ENCODE assay signal across 1 cellular context in genomic region chr20:62368303-62368628, GRCh38.
A peak's percentile ranks its signal among the peaks of the same experiment; 100 is the strongest.
TF ChIP-seq lines count a peak whose summit lies in the region.

No MANE protein-coding gene starts in this region.

TF ChIP-seq in HepG2, 621 proteins besides CTCF, POLR2A, EP300 and RAD21 (continued from another document and continues in another):
- TF ChIP-seq SRY (CRISPR knock-in tag; IDR thresholded peaks at IDR 0.05) (no peak), MTA3 (CRISPR knock-in tag; IDR thresholded peaks at IDR 0.05) (no peak), HMGXB4 (CRISPR knock-in tag; IDR thresholded peaks at IDR 0.05; ENCODE audit: borderline replicate concordance in 1 of 2, low read depth in 1 of 2) (no peak; a peak in 1 of 4 replicates), ZFP62 (CRISPR knock-in tag; IDR thresholded peaks at IDR 0.05) (no peak), ZNF720 (CRISPR knock-in tag; IDR thresholded peaks at IDR 0.05) (no peak), PAWR (CRISPR knock-in tag; IDR thresholded peaks at IDR 0.05; ENCODE audit: borderline replicate concordance) (no peak), FOSL2 (CRISPR knock-in tag; IDR thresholded peaks at IDR 0.05) (no peak; the same call in 1 of the 2 replicates), NKX3-1 (CRISPR knock-in tag; IDR thresholded peaks at IDR 0.05) (no peak), ZFP91 (CRISPR knock-in tag; IDR thresholded peaks at IDR 0.05; ENCODE audit: borderline replicate concordance) (peak; percentile 2; the same call in 1 of the 2 replicates), RAD51 (IDR thresholded peaks at IDR 0.05; ENCODE audit: borderline replicate concordance) (no peak), ZNF18 (CRISPR knock-in tag; IDR thresholded peaks at IDR 0.05; ENCODE audit: insufficient replicate concordance) (no peak), SNRNP70 (IDR thresholded peaks at IDR 0.05; ENCODE audit: low read depth, low read length) (no peak), PRDM4 (CRISPR knock-in tag; IDR thresholded peaks at IDR 0.05; ENCODE audit: borderline replicate concordance) (no peak), GABPB1 (CRISPR knock-in tag; IDR thresholded peaks at IDR 0.05) (no peak), FOXO1 (CRISPR knock-in tag; IDR thresholded peaks at IDR 0.05) (no peak), POLR2AphosphoS5 (IDR thresholded peaks at IDR 0.05; ENCODE audit: low read depth, low read length) (no peak), MNT (IDR thresholded peaks at IDR 0.05) (no peak), ZNF781 (CRISPR knock-in tag; IDR thresholded peaks at IDR 0.05; ENCODE audit: borderline replicate concordance, not compliant biosample characterization) (no peak), CENPBD1 (CRISPR knock-in tag; IDR thresholded peaks at IDR 0.05; ENCODE audit: borderline replicate concordance, low read depth) (no peak), ZNF101 (CRISPR knock-in tag; IDR thresholded peaks at IDR 0.05; ENCODE audit: borderline replicate concordance, low read depth) (no peak), RBM39 (IDR thresholded peaks at IDR 0.05; ENCODE audit: low read depth, low read length, poor library complexity, severe bottlenecking) (no peak), ETV6 (CRISPR knock-in tag; conservative IDR thresholded peaks at IDR 0.05) (no peak), PITX1 (CRISPR knock-in tag; IDR thresholded peaks at IDR 0.05) (no peak), TBX2 (CRISPR knock-in tag; IDR thresholded peaks at IDR 0.05; ENCODE audit: borderline replicate concordance) (no peak), GMEB1 (CRISPR knock-in tag; IDR thresholded peaks at IDR 0.05; ENCODE audit: borderline replicate concordance) (0 out of 2 replicates have a peak, but pooled peaks have one; percentile 21), ZHX2 (IDR thresholded peaks at IDR 0.05; ENCODE audit: low read depth) (no peak), ZHX2 (CRISPR knock-in tag; IDR thresholded peaks at IDR 0.05; ENCODE audit: borderline replicate concordance) (no peak), ZNF800 (CRISPR knock-in tag; IDR thresholded peaks at IDR 0.05) (no peak), STAT5B (CRISPR knock-in tag; IDR thresholded peaks at IDR 0.05) (no peak), IKZF1 (IDR thresholded peaks at IDR 0.05) (no peak), ZNF639 (CRISPR knock-in tag; conservative IDR thresholded peaks at IDR 0.05) (no peak), ZKSCAN1 (IDR thresholded peaks at IDR 0.05; ENCODE audit: low read length) (no peak), BRD4 (CRISPR knock-in tag; IDR thresholded peaks at IDR 0.05) (no peak; the same call in 1 of the 2 replicates), ZNF451 (CRISPR knock-in tag; IDR thresholded peaks at IDR 0.05) (0 out of 2 replicates have a peak, but pooled peaks have one; percentile 11), RFXANK (CRISPR knock-in tag; IDR thresholded peaks at IDR 0.05) (no peak), YEATS4 (CRISPR knock-in tag; IDR thresholded peaks at IDR 0.05; ENCODE audit: borderline replicate concordance) (no peak), ZBTB43 (CRISPR knock-in tag; conservative IDR thresholded peaks at IDR 0.05) (no peak)
